Comparison of ENCODE assay signal across 24 cellular contexts in the genomic region with DNA sequence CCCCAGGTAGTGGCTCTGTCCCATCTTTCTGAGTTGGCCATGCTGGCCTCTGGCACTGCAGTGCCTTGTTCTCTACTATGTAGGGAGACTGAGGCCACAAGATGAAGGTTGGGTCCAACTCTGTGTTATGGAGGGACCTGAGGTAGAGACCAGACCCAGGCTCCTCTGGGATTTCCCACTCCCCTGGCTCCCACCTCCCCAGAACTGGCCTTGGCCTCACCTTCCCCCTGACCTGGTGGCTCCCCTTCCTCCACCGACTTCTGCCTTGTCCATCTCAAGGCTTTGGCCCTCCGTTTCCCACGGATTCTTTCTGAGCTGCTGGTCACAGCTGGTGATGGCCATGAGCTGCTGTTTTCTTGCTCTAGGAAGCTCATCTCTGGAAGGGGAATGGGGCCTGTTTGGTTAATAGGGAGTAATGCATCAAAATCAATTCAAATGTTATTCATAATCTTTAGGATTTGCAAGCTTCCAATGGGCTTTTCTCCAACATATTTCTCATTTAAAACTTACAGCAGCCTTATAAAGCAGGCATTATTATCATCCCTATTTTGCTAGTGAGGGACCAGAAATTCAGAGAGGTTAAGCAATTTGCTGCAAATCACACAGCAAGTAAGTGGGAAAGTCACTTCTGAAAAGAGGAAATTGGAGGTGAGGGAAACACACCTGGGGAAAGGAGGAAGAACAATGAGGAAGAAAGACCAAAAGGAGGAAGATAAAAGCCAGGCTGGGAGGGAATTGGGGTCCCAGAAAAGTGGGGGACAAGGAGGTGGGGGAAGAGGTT. TPM values are rescaled to one million over a fixed set of nuclear protein-coding genes. Genes with fewer than 3 reads are reported as not detected.
DNase-seq lines count a peak whose midpoint lies in the region; ATAC-seq and TF ChIP-seq lines count a peak whose summit lies in the region.
"Had no signal": no experiment of that assay in that cellular context is flagged by ENCODE, and none has a peak within 500 bp of the region (broad histone marks: within the 10 kb centered on the region; RNA-seq: fewer than 3 reads in every experiment).

No MANE protein-coding gene starts in this region.

- no peak for ATAC-seq in left ventricle myocardium superior
- ATAC-seq in gastrocnemius medialis, result no peak
- no peak for ATAC-seq in GM21825 (IDR thresholded peaks at IDR 0.05; ENCODE audit: unreplicated experiment)
- ATAC-seq: PC-3 had no signal

- no peak overlapping the region for H2BK5ac ChIP-seq in mesenchymal stem cell (ENCODE audit: low read depth, low read length, poor library complexity, severe bottlenecking)

- H3K14ac ChIP-seq in mesenchymal stem cell (ENCODE audit: low read length in 2 of 2), result no peak overlapping the region

- TF ChIP-seq POLR2A in gastrocnemius medialis (IDR thresholded peaks at IDR 0.05), result no peak

- no peak overlapping the region for H2AK5ac ChIP-seq in mesenchymal stem cell (ENCODE audit: low read length, severe bottlenecking)

- H2AFZ ChIP-seq in mesenchymal stem cell (ENCODE audit: low read depth, low read length), result no peak overlapping the region
- H2AFZ ChIP-seq: GM23248 had no signal

- DNase-seq in right atrium auricular region (ENCODE audit: low spot score), result no peak
- DNase-seq in left ventricle myocardium superior, result no peak
- DNase-seq in mesenchymal stem cell, result no peak
- DNase-seq in gastrocnemius medialis, result no peak
- no peak for DNase-seq in CD8-positive, alpha-beta memory T cell
- no peak for DNase-seq in COLO829 (ENCODE audit: low spot score)
- DNase-seq: Caco-2; CD4-positive, CD25-positive, alpha-beta regulatory T cell; DMS 273 treated with DMSO at 0.1 percent for 48 hours; DMS79 treated with DMSO at 0.1 percent for 48 hours; KBM-7; MM.1S; NCI-H1048; NCI-H187; NCI-H446 treated with DMSO at 0.1 percent for 48 hours; NCI-H526 treated with DMSO at 0.1 percent for 48 hours; PC-3 had no signal

- H3K18ac ChIP-seq in mesenchymal stem cell (ENCODE audit: low read depth in 1 of 2, low read length in 2 of 2), result no peak overlapping the region

- H3K9ac ChIP-seq in mesenchymal stem cell (ENCODE audit: low read length), result peak overlapping the region; percentile 12
- H3K9ac ChIP-seq: GM23248 had no signal

- H3K27ac ChIP-seq in right atrium auricular region, result peak overlapping the region; percentile 67 to 76
- H3K27ac ChIP-seq in mesenchymal stem cell (ENCODE audit: low read length, poor library complexity, severe bottlenecking), result no peak overlapping the region
- peak overlapping the region; percentile 95 for H3K27ac ChIP-seq in gastrocnemius medialis
- H3K27ac ChIP-seq in CD8-positive, alpha-beta memory T cell (ENCODE audit: low read depth, low read length), result no peak overlapping the region
- H3K27ac ChIP-seq: GM23248 had no signal

- H3K36me3 ChIP-seq in right atrium auricular region, result no peaks in the 10 kb centered on the region
- H3K36me3 ChIP-seq in mesenchymal stem cell (ENCODE audit: control insufficient read depth in 1 of 2, insufficient read depth in 2 of 2, low read depth in 1 of 2, low read length in 2 of 2), result no peaks in the 10 kb centered on the region
- H3K36me3 ChIP-seq in gastrocnemius medialis, result no peaks in the 10 kb centered on the region
- no peaks in the 10 kb centered on the region for H3K36me3 ChIP-seq in CD8-positive, alpha-beta memory T cell (ENCODE audit: insufficient read depth, low read length)
- H3K36me3 ChIP-seq: BE2C, HAP-1 had no signal

- H3K4me1 ChIP-seq in right atrium auricular region (peaks cover 0 to 20% of the 10 kb centered on the region in 2 donors), mesenchymal stem cell (ENCODE audit: control insufficient read depth, insufficient read depth, low read depth, low read length) (peaks cover 13% of the 10 kb centered on the region), gastrocnemius medialis (peaks cover 71 to 76% of the 10 kb centered on the region in 2 donors)
- H3K4me1 ChIP-seq in CD8-positive, alpha-beta memory T cell (ENCODE audit: insufficient read depth, low read length), result no peaks in the 10 kb centered on the region
- H3K4me1 ChIP-seq: Caco-2 had no signal

- no peak overlapping the region for H3K27ac Mint-ChIP-seq in CD8-positive, alpha-beta memory T cell
- H3K27ac Mint-ChIP-seq: CD4-positive, CD25-positive, alpha-beta regulatory T cell had no signal

- no peaks in the 10 kb centered on the region for H3K36me3 Mint-ChIP-seq in CD8-positive, alpha-beta memory T cell
- H3K36me3 Mint-ChIP-seq: CD4-positive, CD25-positive, alpha-beta regulatory T cell had no signal

- H3K4me1 Mint-ChIP-seq in CD8-positive, alpha-beta memory T cell, result no peaks in the 10 kb centered on the region
- H3K4me1 Mint-ChIP-seq: CD4-positive, CD25-positive, alpha-beta regulatory T cell had no signal

- no peak overlapping the region for H2BK120ac ChIP-seq in mesenchymal stem cell (ENCODE audit: low read depth, low read length)

- H4K8ac ChIP-seq in mesenchymal stem cell (ENCODE audit: low read length), result no peak overlapping the region

- no peak overlapping the region for H4K91ac ChIP-seq in mesenchymal stem cell (ENCODE audit: low read length)

- H3K27me3 ChIP-seq in right atrium auricular region, result no peaks in the 10 kb centered on the region
- peaks cover 29 to 86% of the 10 kb centered on the region in 2 experiments for H3K27me3 ChIP-seq in mesenchymal stem cell (ENCODE audit: control insufficient read depth in 1 of 2, insufficient read depth in 1 of 2, low read length in 2 of 2)
- H3K27me3 ChIP-seq in gastrocnemius medialis, result no peaks in the 10 kb centered on the region
- H3K27me3 ChIP-seq in CD8-positive, alpha-beta memory T cell (ENCODE audit: insufficient read depth, low read length, poor library complexity, severe bottlenecking), result peaks cover 4% of the 10 kb centered on the region
- H3K27me3 ChIP-seq: BE2C had no signal

- POLR2A ChIA-PET in CD8-positive, alpha-beta memory T cell (lab: Charles Lee), result no interaction called here

- TF ChIP-seq CTCF in right atrium auricular region (IDR thresholded peaks at IDR 0.05) (no peak), gastrocnemius medialis (IDR thresholded peaks at IDR 0.05 in 4 of 5, conservative IDR thresholded peaks at IDR 0.05 in 1 of 5) (no peak)

- intact Hi-C loops in left ventricle myocardium superior (cut with micrococcal nuclease), result no loop called here
- intact Hi-C loops in gastrocnemius medialis (cut with DNase I; ENCODE audit: low total_unique reads), result loop anchor here (5.0 to 10.0 kb wide), 3 partner anchors 173 to 436 kb away; partner anchors contain the start of genes BCS1L, CTDSP1 and ZNF142

- no peak overlapping the region for H3K4ac ChIP-seq in mesenchymal stem cell (ENCODE audit: low read depth in 1 of 2, low read length in 2 of 2)

- H3K79me1 ChIP-seq in mesenchymal stem cell (replicated peaks; ENCODE audit: low read length, poor library complexity, severe bottlenecking), result no peaks in the 10 kb centered on the region

- H3K4me3 Mint-ChIP-seq in CD8-positive, alpha-beta memory T cell, result no peak overlapping the region
- H3K4me3 Mint-ChIP-seq: CD4-positive, CD25-positive, alpha-beta regulatory T cell had no signal

- H3K27me3 Mint-ChIP-seq in CD8-positive, alpha-beta memory T cell, result peaks cover 33 to 71% of the 10 kb centered on the region in 2 donors

- H2BK12ac ChIP-seq in mesenchymal stem cell (ENCODE audit: low read length in 2 of 2), result no peak overlapping the region

- peaks cover 0 to 2% (median 0%) of the 10 kb centered on the region in 5 donors for H3K9me3 Mint-ChIP-seq in CD8-positive, alpha-beta memory T cell
- H3K9me3 Mint-ChIP-seq: CD4-positive, CD25-positive, alpha-beta regulatory T cell had no signal

- H3K9me3 ChIP-seq in right atrium auricular region (no peaks in the 10 kb centered on the region), mesenchymal stem cell (ENCODE audit: control insufficient read depth, low read length) (no peaks in the 10 kb centered on the region), gastrocnemius medialis (no peaks in the 10 kb centered on the region)
- H3K9me3 ChIP-seq in CD8-positive, alpha-beta memory T cell (ENCODE audit: low read length), result no peaks in the 10 kb centered on the region
- H3K9me3 ChIP-seq: BE2C, Caco-2, HAP-1 had no signal

- H2BK15ac ChIP-seq in mesenchymal stem cell (ENCODE audit: low read depth, poor library complexity, severe bottlenecking), result no peak overlapping the region

- CTCF ChIA-PET in CD8-positive, alpha-beta memory T cell (lab: Charles Lee), result no interaction called here

- no peak overlapping the region for H3K4me2 ChIP-seq in mesenchymal stem cell (ENCODE audit: low read length, poor library complexity, severe bottlenecking)

- in situ Hi-C loops in gastrocnemius medialis (cut with MboI; ENCODE audit: low sequenced_read_pairs in 4 of 4), result loop anchor here in 1 of 4 donors (10.0 kb wide), 1 partner anchor 46 kb away; the partner anchor contains the start of gene CYP27A1

- H3K4me3 ChIP-seq in right atrium auricular region (no peak overlapping the region), mesenchymal stem cell (ENCODE audit: insufficient read depth in 1 of 2, low read depth in 1 of 2, low read length in 2 of 2) (no peak overlapping the region), gastrocnemius medialis (peak overlapping the region; percentile 51 to 66 (median 52))
- no peak overlapping the region for H3K4me3 ChIP-seq in CD8-positive, alpha-beta memory T cell (ENCODE audit: low read length)
- H3K4me3 ChIP-seq: GM23248, HAP-1 had no signal

- no peak overlapping the region for H3K23ac ChIP-seq in mesenchymal stem cell (ENCODE audit: low read length in 2 of 2)

- 93% methylated on average over 3 of the region's 3 CpGs for WGBS in mesenchymal stem cell

RNA-seq across cellular contexts. Expression of gene PRKAG3, which starts 0.9 kb away (rescaled TPM):
- total RNA-seq in right atrium auricular region, result under 1 TPM in 1 of 2 donors, not detected in 1; 0.19 TPM
- total RNA-seq in left ventricle myocardium superior, result 0.12 TPM
- not detected for polyA plus RNA-seq in mesenchymal stem cell (2013, experiment 1 of 2)
- not detected for polyA plus RNA-seq in mesenchymal stem cell (2013, experiment 2 of 2)
- total RNA-seq in gastrocnemius medialis, result 10 to 100 TPM in 3 of 4 donors, 1 to 10 TPM in 1; 8.3 to 65.4 (median 44.3) TPM
- total RNA-seq in CD8-positive, alpha-beta memory T cell, result not detected
- polyA plus RNA-seq in CD8-positive, alpha-beta memory T cell, result not detected
- total RNA-seq: Caco-2; CD4-positive, CD25-positive, alpha-beta regulatory T cell; GM23248; PC-3; Right ventricle myocardium superior; RPMI7951; SK-MEL-5 had no signal
- polyA plus RNA-seq: CD4-positive, CD25-positive, alpha-beta regulatory T cell; GM23248 had no signal

RNA-seq across cellular contexts. Expression of gene WNT6, which starts 28.9 kb away (rescaled TPM):
- total RNA-seq in right atrium auricular region (1 to 10 TPM; 1.8 to 2.4 TPM), left ventricle myocardium superior (2.4 TPM), gastrocnemius medialis (1 to 10 TPM in 2 of 4 donors, under 1 TPM in 2; 0.36 to 3.9 (median 2.1) TPM)
- not detected for polyA plus RNA-seq in mesenchymal stem cell (2013, experiment 1 of 2)
- not detected for polyA plus RNA-seq in mesenchymal stem cell (2013, experiment 2 of 2)
- under 1 TPM; 0.27 to 0.42 TPM for total RNA-seq in CD8-positive, alpha-beta memory T cell
- 0.39 TPM for polyA plus RNA-seq in CD8-positive, alpha-beta memory T cell
- total RNA-seq: CD4-positive, CD25-positive, alpha-beta regulatory T cell; GM23248; PC-3; SK-MEL-5 had no signal
- polyA plus RNA-seq: CD4-positive, CD25-positive, alpha-beta regulatory T cell; GM23248 had no signal

RNA-seq across cellular contexts. Expression of gene CYP27A1, which starts 48.8 kb away (rescaled TPM):
- total RNA-seq in right atrium auricular region (10 to 100 TPM; 17.2 to 23.4 TPM), left ventricle myocardium superior (7.9 TPM), gastrocnemius medialis (10 to 100 TPM; 17.9 to 56.3 (median 26.8) TPM)
- 6.2 TPM for polyA plus RNA-seq in mesenchymal stem cell (2013, experiment 1 of 2)
- 6.1 TPM for polyA plus RNA-seq in mesenchymal stem cell (2013, experiment 2 of 2)
- 1 to 10 TPM; 1.2 TPM for total RNA-seq in CD8-positive, alpha-beta memory T cell
- not detected for polyA plus RNA-seq in CD8-positive, alpha-beta memory T cell
- total RNA-seq: CD4-positive, CD25-positive, alpha-beta regulatory T cell had no signal

RNA-seq across cellular contexts. Expression of gene WNT10A, which starts 49.9 kb away (rescaled TPM):
- 1 to 10 TPM in 1 of 2 donors, under 1 TPM in 1; 0.90 to 1.2 TPM for total RNA-seq in right atrium auricular region
- total RNA-seq in left ventricle myocardium superior, result not detected
- polyA plus RNA-seq in mesenchymal stem cell (2013, experiment 1 of 2), result not detected
- not detected for polyA plus RNA-seq in mesenchymal stem cell (2013, experiment 2 of 2)
- total RNA-seq in gastrocnemius medialis, result not detected
- total RNA-seq in CD8-positive, alpha-beta memory T cell, result 1 to 10 TPM; 1.0 to 1.5 TPM
- 1.1 TPM for polyA plus RNA-seq in CD8-positive, alpha-beta memory T cell
- total RNA-seq: GM23248, Right ventricle myocardium superior had no signal
- polyA plus RNA-seq: GM23248 had no signal

Comparison
In these comparisons a context has a peak if more than half of its experiments do, and no peak if none do; other contexts are left out.
1. H3K27ac ChIP-seq: peak in right atrium auricular region (2 of 2) and gastrocnemius medialis (4 of 4); none in mesenchymal stem cell (single experiment) and CD8-positive, alpha-beta memory T cell (single experiment).
2. H3K4me3 ChIP-seq: peak in gastrocnemius medialis (4 of 4); none in right atrium auricular region (0 of 2), mesenchymal stem cell (0 of 2) and CD8-positive, alpha-beta memory T cell (single experiment).